ENCODE assay signal across 15 cellular contexts in genomic region chr1:23417570-23417969, GRCh38. TPM values are rescaled to one million over a fixed set of nuclear protein-coding genes. Genes with fewer than 3 reads are reported as not detected.
DNase-seq lines count a peak whose midpoint lies in the region; ATAC-seq, FAIRE-seq and TF ChIP-seq lines count a peak whose summit lies in the region.
"Had no signal": no experiment of that assay in that cellular context is flagged by ENCODE, and none has a peak within 500 bp of the region (broad histone marks: within the 10 kb centered on the region; RNA-seq: fewer than 3 reads in every experiment).

No MANE protein-coding gene starts in this region.

- no peaks in the 10 kb centered on the region for H3K79me2 ChIP-seq in mammary epithelial cell (ENCODE audit: insufficient read depth, low read length)

- peaks cover 8% of the 10 kb centered on the region for H3K27me3 Mint-ChIP-seq in brain
- H3K27me3 Mint-ChIP-seq: activated naive CD8-positive, alpha-beta T cell had no signal

- 13 to 14% methylated on average over 3 of the region's 3 CpGs for WGBS in pancreas, 2 donors
- 80% methylated on average over 3 of the region's 3 CpGs for WGBS in mammary epithelial cell (ENCODE audit: low coverage, missing lambda C conversion rate)

- CTCF ChIA-PET in mammary epithelial cell (lab: Charles Lee; ENCODE audit: low non-redundant PET): no interaction called here

- H3K36me3 ChIP-seq in pancreas: peaks cover 0 to 13% (median 0%) of the 10 kb centered on the region in 3 donors
- H3K36me3 ChIP-seq in mammary epithelial cell (ENCODE audit: insufficient read depth, low read length): no peaks in the 10 kb centered on the region

- H3K4me3 ChIP-seq in HFF-Myc (replicated peaks; ENCODE audit: low read depth, low read length): no peak overlapping the region
- H3K4me3 ChIP-seq in pancreas: no peak overlapping the region
- H3K4me3 ChIP-seq in mammary epithelial cell (replicated peaks in 1 of 3; ENCODE audit: insufficient read depth in 1 of 3, low read depth in 2 of 3, low read length in 3 of 3): no peak overlapping the region
- H3K4me3 ChIP-seq: PC-9, skin epidermis, transverse colon had no signal

- H3K4me1 ChIP-seq in pancreas (peaks cover 34 to 41% (median 40%) of the 10 kb centered on the region in 3 donors), mammary epithelial cell (ENCODE audit: insufficient read depth, low read length) (peaks cover 8% of the 10 kb centered on the region)

- H3K9me3 Mint-ChIP-seq in brain: peaks cover 0 to 3% (median 0%) of the 10 kb centered on the region in 5 experiments
- H3K9me3 Mint-ChIP-seq: natural killer cell had no signal

- no TSS peak for BruUV-seq in mammary epithelial cell (replicated peaks; lab: Mats Ljungman, UMichigan)

- no peaks in the 10 kb centered on the region for H3K36me3 Mint-ChIP-seq in brain
- H3K36me3 Mint-ChIP-seq: activated naive CD8-positive, alpha-beta T cell; natural killer cell had no signal

- no peak overlapping the region for H3K9ac ChIP-seq in mammary epithelial cell (ENCODE audit: insufficient read depth, low read length)

- dilution Hi-C loops in mammary epithelial cell (cut with HindIII; ENCODE audit: low sequenced_read_pairs): no loop called here

- no peak overlapping the region for H3K4me3 Mint-ChIP-seq in brain
- H3K4me3 Mint-ChIP-seq: activated naive CD8-positive, alpha-beta T cell; natural killer cell had no signal

- H3K27me3 ChIP-seq in pancreas (no peaks in the 10 kb centered on the region), mammary epithelial cell (ENCODE audit: insufficient read depth, low read length) (no peaks in the 10 kb centered on the region)
- H3K27me3 ChIP-seq: transverse colon had no signal

- H3K27ac Mint-ChIP-seq in brain: peak overlapping the region in 3 of 5 experiments; percentile 17 to 68 (median 55)
- H3K27ac Mint-ChIP-seq: activated naive CD8-positive, alpha-beta T cell; natural killer cell had no signal

- no peaks in the 10 kb centered on the region for H3K9me3 ChIP-seq in pancreas
- H3K9me3 ChIP-seq in mammary epithelial cell (replicated peaks; ENCODE audit: insufficient read depth, low read length): no peaks in the 10 kb centered on the region
- H3K9me3 ChIP-seq: transverse colon had no signal

- FAIRE-seq in pancreas (lab: Jason Lieb, UNC): no peak
- FAIRE-seq: islet of Langerhans had no signal

- H3K4me1 Mint-ChIP-seq in brain: peaks cover 23% of the 10 kb centered on the region

- TF ChIP-seq CTCF in HFF-Myc (IDR thresholded peaks at IDR 0.05; ENCODE audit: low read depth, low read length, missing control alignments) (no peak), brain (conservative IDR thresholded peaks at IDR 0.05) (no peak), pancreas (IDR thresholded peaks at IDR 0.05) (no peak), mammary epithelial cell (conservative IDR thresholded peaks at IDR 0.05 in 1 of 2, IDR thresholded peaks at IDR 0.05 in 1 of 2; ENCODE audit: extremely low read depth in 1 of 2, insufficient read depth in 1 of 2, low read depth in 1 of 2, low read length in 2 of 2) (no peak)

- H2AFZ ChIP-seq in mammary epithelial cell (ENCODE audit: low read depth, low read length): no peak overlapping the region
- H2AFZ ChIP-seq: PC-9 had no signal

- ATAC-seq in pancreas: peak in 3 of 4 donors; percentile 43 to 53 (median 52)
- ATAC-seq: natural killer cell had no signal

- intact Hi-C loops in pancreas (cut with DNase I): no loop called here
- intact Hi-C loops in mammary epithelial cell (cut with micrococcal nuclease): no loop called here

- in situ Hi-C loops in mammary epithelial cell (cut with MboI; ENCODE audit: low sequenced_read_pairs in 2 of 2): no loop called here

- H3K27ac ChIP-seq in pancreas (peak overlapping the region in 3 of 4 donors; percentile 17 to 93 (median 45)), mammary epithelial cell (ENCODE audit: insufficient read depth, low read depth, low read length) (no peak overlapping the region)
- H3K27ac ChIP-seq: PC-9 had no signal

- no peak overlapping the region for H3K4me2 ChIP-seq in mammary epithelial cell (ENCODE audit: insufficient read depth, low read depth, low read length)
- H3K4me2 ChIP-seq: PC-9 had no signal

- H4K20me1 ChIP-seq in mammary epithelial cell (ENCODE audit: insufficient read depth, low read length): no peaks in the 10 kb centered on the region

- peak; percentile 46 for DNase-seq in HFF-Myc (ENCODE audit: extremely low read depth, low read depth)
- peak; percentile 42 for DNase-seq in NCI-H510A (lab: John Stamatoyannopoulos, UW)
- DNase-seq in pancreas: peak; percentile 74 to 91 (median 80)
- DNase-seq in activated CD4-positive, alpha-beta T cell treated with anti-CD3 and anti-CD28 coated beads, Interleukin-2, amount 50 U/mL, for 48 hours: no peak
- no peak for DNase-seq in T-helper 2 cell
- DNase-seq in mammary epithelial cell: no peak
- DNase-seq in OCI-M2 (lab: John Stamatoyannopoulos, UW; ENCODE audit: unreplicated experiment): no peak
- DNase-seq: cortex of kidney, natural killer cell, PC-9, transverse colon had no signal

RNA-seq across cellular contexts. Expression of gene TCEA3, which starts 7.0 kb away (rescaled TPM):
- polyA plus RNA-seq in brain (ENCODE audit: insufficient read depth, low read depth, low replicate concordance): 2.2 TPM
- total RNA-seq in pancreas: 100 to 1,000 TPM in 4 of 6 donors, 10 to 100 TPM in 2; 70.8 to 129 (median 116) TPM
- polyA plus RNA-seq in pancreas: 100 to 1,000 TPM in 1 of 2 donors, 10 to 100 TPM in 1; 74.2 to 143 TPM
- total RNA-seq in mammary epithelial cell: 1 to 10 TPM in 1 of 2 donors, under 1 TPM in 1; 0.24 to 1.5 TPM
- polyA plus RNA-seq in mammary epithelial cell: 0.56 TPM
- not detected for polyA minus RNA-seq in mammary epithelial cell

RNA-seq across cellular contexts. Expression of gene ZNF436, which starts 47.9 kb away (rescaled TPM):
- 12.2 TPM for polyA plus RNA-seq in brain (ENCODE audit: insufficient read depth, low read depth, low replicate concordance)
- total RNA-seq in pancreas: 10 to 100 TPM in 1 of 6 donors, 1 to 10 TPM in 5; 3.7 to 11.8 (median 4.5) TPM
- 1 to 10 TPM; 2.1 to 3.9 TPM for polyA plus RNA-seq in pancreas
- total RNA-seq in mammary epithelial cell: 10 to 100 TPM; 12.4 to 24.8 TPM
- 6.3 TPM for polyA plus RNA-seq in mammary epithelial cell
- polyA minus RNA-seq in mammary epithelial cell: 19.7 TPM

Comparison
In these comparisons a context has a peak if more than half of its experiments do, and no peak if none do; other contexts are left out.
1. DNase-seq: peak in HFF-Myc (single experiment), NCI-H510A (single experiment) and pancreas (6 of 6); none in activated CD4-positive, alpha-beta T cell treated with anti-CD3 and anti-CD28 coated beads, Interleukin-2, amount 50 U/mL, for 48 hours (0 of 2), T-helper 2 cell (0 of 5), mammary epithelial cell (single experiment) and OCI-M2 (single experiment).
2. RNA of gene TCEA3, which starts 7.0 kb away (polyA plus RNA-seq): 74.2 to 143 TPM in pancreas; 2.2 TPM in brain (single experiment) and 0.56 TPM in mammary epithelial cell (single experiment); every median in the first group is over 10 times any median in the second.